31 cellular contexts compared by ENCODE assay signal in genomic region chr22:41758231-41758630, GRCh38. TPM values are rescaled to one million over a fixed set of nuclear protein-coding genes. Genes with fewer than 3 reads are reported as not detected.
"Had no signal": no experiment of that assay in that cellular context is flagged by ENCODE, and none has a peak within 500 bp of the region (broad histone marks: within the 10 kb centered on the region; RNA-seq: fewer than 3 reads in every experiment).

No MANE protein-coding gene starts in this region.

- H3K4me1 ChIP-seq: ascending aorta, breast epithelium, colonic mucosa had no signal

- H3K27me3 ChIP-seq: ascending aorta, breast epithelium, cardiac muscle cell, colonic mucosa, esophagus squamous epithelium had no signal

- H3K27me3 Mint-ChIP-seq: activated CD4-positive, alpha-beta memory T cell treated with anti-CD3 and anti-CD28 coated beads, Interleukin-2, amount 10 ng/mL, durations not matched to agents 7 days and 5 days; activated CD4-positive, alpha-beta T cell treated with anti-CD3 and anti-CD28 coated beads, Interleukin-2, amount 10 ng/mL, durations not matched to agents 7 days and 5 days; activated T-cell treated with anti-CD3 and anti-CD28 coated beads, Interleukin-2, amount 50 U/mL, for 24 hours had no signal

- ATAC-seq: activated T-cell treated with anti-CD3 and anti-CD28 coated beads, Interleukin-2, amount 50 U/mL, for 72 hours; WTC11 had no signal

- FAIRE-seq: endometrium, endothelial cell of umbilical vein, TTC549 had no signal

- H3K27ac Mint-ChIP-seq: activated CD4-positive, alpha-beta memory T cell treated with anti-CD3 and anti-CD28 coated beads, Interleukin-2, amount 10 ng/mL, durations not matched to agents 7 days and 5 days; activated CD4-positive, alpha-beta T cell treated with anti-CD3 and anti-CD28 coated beads, Interleukin-2, amount 10 ng/mL, durations not matched to agents 7 days and 5 days; activated naive CD4-positive, alpha-beta T cell treated with anti-CD3 and anti-CD28 coated beads, Interleukin-2, amount 10 ng/mL, durations not matched to agents 7 days and 5 days; activated naive CD8-positive, alpha-beta T cell treated with anti-CD3 and anti-CD28 coated beads, Interleukin-2, amount 10 ng/mL, durations not matched to agents 7 days and 5 days; activated T-cell treated with anti-CD3 and anti-CD28 coated beads, Interleukin-2, amount 50 U/mL, for 24 hours; activated T-cell treated with anti-CD3 and anti-CD28 coated beads, Interleukin-2, amount 50 U/mL, for 72 hours; brain; WTC11 had no signal

- H3K4me3 ChIP-seq: ascending aorta, breast epithelium, cardiac muscle cell, colonic mucosa, esophagus squamous epithelium had no signal

- DNase-seq: activated CD4-positive, alpha-beta memory T cell treated with anti-CD3 and anti-CD28 coated beads, Interleukin-2, amount 10 ng/mL, durations not matched to agents 7 days and 5 days; activated CD4-positive, alpha-beta T cell treated with anti-CD3 and anti-CD28 coated beads for 1 hour; activated CD4-positive, alpha-beta T cell treated with anti-CD3 and anti-CD28 coated beads for 4 hours; activated CD4-positive, alpha-beta T cell treated with anti-CD3 and anti-CD28 coated beads, Interleukin-2, amount 10 ng/mL, durations not matched to agents 7 days and 5 days; activated CD4-positive, alpha-beta T cell treated with anti-CD3 and anti-CD28 coated beads, Interleukin-2, amount 50 U/mL, for 4 hours; activated CD8-positive, alpha-beta memory T cell treated with anti-CD3 and anti-CD28 coated beads, Interleukin-2, amount 50 U/mL, for 48 hours; activated gamma-delta T cell; activated naive CD4-positive, alpha-beta T cell; activated naive CD4-positive, alpha-beta T cell treated with anti-CD3 and anti-CD28 coated beads, Interleukin-2, amount 10 ng/mL, durations not matched to agents 7 days and 5 days; activated naive CD8-positive, alpha-beta T cell treated with anti-CD3 and anti-CD28 coated beads, Interleukin-2, amount 10 ng/mL, durations not matched to agents 7 days and 5 days; activated T-cell treated with anti-CD3 and anti-CD28 coated beads for 4 hours; activated T-cell treated with anti-CD3 and anti-CD28 coated beads, Interleukin-2, amount 50 U/mL, for 24 hours; activated T-cell treated with anti-CD3 and anti-CD28 coated beads, Interleukin-2, amount 50 U/mL, for 72 hours; central memory CD4-positive, alpha-beta T cell; colonic mucosa; effector CD8-positive, alpha-beta T cell; esophagus squamous epithelium; foreskin melanocyte; head of caudate nucleus; T-helper 2 cell had no signal

- H3K36me3 Mint-ChIP-seq: activated naive CD4-positive, alpha-beta T cell treated with anti-CD3 and anti-CD28 coated beads, Interleukin-2, amount 10 ng/mL, durations not matched to agents 7 days and 5 days; activated naive CD4-positive, alpha-beta T cell treated with anti-CD3 and anti-CD28 coated beads, Interleukin-2, amount 50 U/mL, for 72 hours; activated naive CD8-positive, alpha-beta T cell treated with anti-CD3 and anti-CD28 coated beads, Interleukin-2, amount 10 ng/mL, durations not matched to agents 7 days and 5 days; brain; WTC11 had no signal

- H3K27ac ChIP-seq: ascending aorta, breast epithelium, cardiac muscle cell, colonic mucosa, epithelial cell of prostate, esophagus squamous epithelium, VCaP had no signal

- H3K9me3 Mint-ChIP-seq: activated CD4-positive, alpha-beta memory T cell treated with anti-CD3 and anti-CD28 coated beads, Interleukin-2, amount 10 ng/mL, durations not matched to agents 7 days and 5 days; activated CD4-positive, alpha-beta T cell treated with anti-CD3 and anti-CD28 coated beads, Interleukin-2, amount 10 ng/mL, durations not matched to agents 7 days and 5 days; activated naive CD4-positive, alpha-beta T cell treated with anti-CD3 and anti-CD28 coated beads, Interleukin-2, amount 10 ng/mL, durations not matched to agents 7 days and 5 days; activated naive CD4-positive, alpha-beta T cell treated with anti-CD3 and anti-CD28 coated beads, Interleukin-2, amount 50 U/mL, for 72 hours; activated naive CD8-positive, alpha-beta T cell treated with anti-CD3 and anti-CD28 coated beads, Interleukin-2, amount 10 ng/mL, durations not matched to agents 7 days and 5 days; activated T-cell treated with anti-CD3 and anti-CD28 coated beads, Interleukin-2, amount 50 U/mL, for 24 hours; activated T-cell treated with anti-CD3 and anti-CD28 coated beads, Interleukin-2, amount 50 U/mL, for 72 hours; brain; WTC11 had no signal

- H3K9me3 ChIP-seq: ascending aorta, breast epithelium, colonic mucosa, esophagus squamous epithelium had no signal

- H3K4me1 Mint-ChIP-seq: activated CD4-positive, alpha-beta T cell treated with anti-CD3 and anti-CD28 coated beads, Interleukin-2, amount 10 ng/mL, durations not matched to agents 7 days and 5 days; activated naive CD4-positive, alpha-beta T cell treated with anti-CD3 and anti-CD28 coated beads, Interleukin-2, amount 10 ng/mL, durations not matched to agents 7 days and 5 days had no signal

- H3K4me3 Mint-ChIP-seq: activated CD4-positive, alpha-beta memory T cell treated with anti-CD3 and anti-CD28 coated beads, Interleukin-2, amount 10 ng/mL, durations not matched to agents 7 days and 5 days; activated CD4-positive, alpha-beta T cell treated with anti-CD3 and anti-CD28 coated beads, Interleukin-2, amount 10 ng/mL, durations not matched to agents 7 days and 5 days; activated naive CD4-positive, alpha-beta T cell treated with anti-CD3 and anti-CD28 coated beads, Interleukin-2, amount 10 ng/mL, durations not matched to agents 7 days and 5 days; activated naive CD8-positive, alpha-beta T cell treated with anti-CD3 and anti-CD28 coated beads, Interleukin-2, amount 10 ng/mL, durations not matched to agents 7 days and 5 days; activated T-cell treated with anti-CD3 and anti-CD28 coated beads, Interleukin-2, amount 50 U/mL, for 24 hours; activated T-cell treated with anti-CD3 and anti-CD28 coated beads, Interleukin-2, amount 50 U/mL, for 72 hours; brain; WTC11 had no signal

- H3K36me3 ChIP-seq: ascending aorta, breast epithelium, cardiac muscle cell, colonic mucosa, esophagus squamous epithelium had no signal

RNA-seq across cellular contexts. Expression of gene MEI1, which starts 58.9 kb away (rescaled TPM):
- total RNA-seq: ascending aorta had no signal
